In genomic region chr7:41238851-41239331, GRCh38 we compare ENCODE assay signal across 1 cellular context.
TF ChIP-seq lines count a peak whose summit lies in the region.

No MANE protein-coding gene starts in this region.

TF ChIP-seq in SK-N-SH, 30 proteins besides CTCF, POLR2A, EP300 and RAD21 (continued from another document):
- TF ChIP-seq USF1 (IDR thresholded peaks at IDR 0.05; ENCODE audit: borderline replicate concordance, low read depth) (no peak), RCOR1 (IDR thresholded peaks at IDR 0.05; ENCODE audit: low read length) (no peak), SIN3A (IDR thresholded peaks at IDR 0.05; ENCODE audit: borderline replicate concordance, low read depth, low read length) (no peak), MXI1 (IDR thresholded peaks at IDR 0.05; ENCODE audit: low read depth, low read length) (no peak), MEF2A (IDR thresholded peaks at IDR 0.05; ENCODE audit: borderline replicate concordance, low read depth) (0 out of 2 replicates have a peak, but pooled peaks have one; percentile 41), PBX3 (IDR thresholded peaks at IDR 0.05) (peak; percentile 91), RXRA (IDR thresholded peaks at IDR 0.05; ENCODE audit: borderline replicate concordance, low read depth) (peak; percentile 61; the same call in 1 of the 2 replicates), ELF1 (IDR thresholded peaks at IDR 0.05) (no peak), TAF1 (IDR thresholded peaks at IDR 0.05; ENCODE audit: borderline replicate concordance, low read depth, low read length) (no peak; the same call in 1 of the 2 replicates), POLR2AphosphoS5 (IDR thresholded peaks at IDR 0.05; ENCODE audit: low read depth, low read length) (no peak), SMC3 (IDR thresholded peaks at IDR 0.05; ENCODE audit: low read depth, low read length) (no peak), YY1 (IDR thresholded peaks at IDR 0.05; ENCODE audit: low read depth) (no peak), IRF3 (IDR thresholded peaks at IDR 0.05; ENCODE audit: low read depth, low read length) (no peak), EZH2phosphoT487 (IDR thresholded peaks at IDR 0.05; ENCODE audit: borderline replicate concordance, low read depth) (no peak), FOXM1 (IDR thresholded peaks at IDR 0.05; ENCODE audit: low read depth) (no peak), CHD2 (IDR thresholded peaks at IDR 0.05; ENCODE audit: low read length, partially characterized antibody) (no peak), ZBTB33 (IDR thresholded peaks at IDR 0.05; ENCODE audit: borderline replicate concordance, low read depth) (peak; percentile 46; the same call in 1 of the 2 replicates), NFIC (IDR thresholded peaks at IDR 0.05; ENCODE audit: borderline replicate concordance) (peak; percentile 70; the same call in 1 of the 2 replicates), TEAD4 (IDR thresholded peaks at IDR 0.05; ENCODE audit: borderline replicate concordance, insufficient read depth) (peak; percentile 60; the same call in 1 of the 2 replicates)
